Comparison of ENCODE assay signal across 9 cellular contexts in genomic region chr2:102839668-102840388, GRCh38.
DNase-seq lines count a peak whose midpoint lies in the region; ATAC-seq, FAIRE-seq and TF ChIP-seq lines count a peak whose summit lies in the region.
"Had no signal": no experiment of that assay in that cellular context is flagged by ENCODE, and none has a peak within 500 bp of the region (broad histone marks: within the 10 kb centered on the region; RNA-seq: fewer than 3 reads in every experiment).

No MANE protein-coding gene starts in this region.

- DNase-seq in COLO668 (lab: John Stamatoyannopoulos, UW; ENCODE audit: unreplicated experiment) (peak; percentile 56), H54 (ENCODE audit: insufficient read length, low spot score) (peak; percentile 23), NCI-H510A (lab: John Stamatoyannopoulos, UW) (peak; percentile 7), ascending aorta (ENCODE audit: low spot score in 2 of 2) (no peak), iPS DF 4.7 (ENCODE audit: extremely low read depth, low spot score) (peak; percentile 44)
- DNase-seq in stimulated activated CD4-positive, alpha-beta T cell treated with anti-CD3 and anti-CD28 coated beads, Interleukin-4, amount 100 ng/mL, for 24 hours = peak; percentile 39
- DNase-seq in central memory CD4-positive, alpha-beta T cell = no peak

- H3K4me3 ChIP-seq in ascending aorta = no peak overlapping the region
- H3K4me3 ChIP-seq: SK-N-MC had no signal

- ATAC-seq in GM18907 (IDR thresholded peaks at IDR 0.05; ENCODE audit: unreplicated experiment) = no peak

- H3K36me3 ChIP-seq in ascending aorta = no peaks in the 10 kb centered on the region

- H3K4me1 ChIP-seq in ascending aorta = no peaks in the 10 kb centered on the region

- H3K27me3 ChIP-seq in ascending aorta = no peaks in the 10 kb centered on the region

- peak; percentile 27 to 79 (median 78) for TF ChIP-seq CTCF in ascending aorta (IDR thresholded peaks at IDR 0.05)

- no peak overlapping the region for H3K27ac ChIP-seq in ascending aorta
- H3K27ac ChIP-seq: SK-N-MC had no signal

- TF ChIP-seq POLR2A in H54 (IDR thresholded peaks at IDR 0.05; ENCODE audit: low read depth, low read length) = no peak

- intact Hi-C loops in ascending aorta (cut with DNase I) = no loop called here

- no peaks in the 10 kb centered on the region for H3K9me3 ChIP-seq in ascending aorta

- no peak for FAIRE-seq in H54 (lab: Jason Lieb, UNC)

Comparison
In these comparisons a context has a peak if more than half of its experiments do, and no peak if none do; other contexts are left out.
1. DNase-seq: peak in COLO668 (single experiment), H54 (single experiment), NCI-H510A (single experiment), iPS DF 4.7 (single experiment) and stimulated activated CD4-positive, alpha-beta T cell treated with anti-CD3 and anti-CD28 coated beads, Interleukin-4, amount 100 ng/mL, for 24 hours (single experiment); none in ascending aorta (0 of 2) and central memory CD4-positive, alpha-beta T cell (single experiment).